27 cellular contexts compared by ENCODE assay signal in the genomic region with DNA sequence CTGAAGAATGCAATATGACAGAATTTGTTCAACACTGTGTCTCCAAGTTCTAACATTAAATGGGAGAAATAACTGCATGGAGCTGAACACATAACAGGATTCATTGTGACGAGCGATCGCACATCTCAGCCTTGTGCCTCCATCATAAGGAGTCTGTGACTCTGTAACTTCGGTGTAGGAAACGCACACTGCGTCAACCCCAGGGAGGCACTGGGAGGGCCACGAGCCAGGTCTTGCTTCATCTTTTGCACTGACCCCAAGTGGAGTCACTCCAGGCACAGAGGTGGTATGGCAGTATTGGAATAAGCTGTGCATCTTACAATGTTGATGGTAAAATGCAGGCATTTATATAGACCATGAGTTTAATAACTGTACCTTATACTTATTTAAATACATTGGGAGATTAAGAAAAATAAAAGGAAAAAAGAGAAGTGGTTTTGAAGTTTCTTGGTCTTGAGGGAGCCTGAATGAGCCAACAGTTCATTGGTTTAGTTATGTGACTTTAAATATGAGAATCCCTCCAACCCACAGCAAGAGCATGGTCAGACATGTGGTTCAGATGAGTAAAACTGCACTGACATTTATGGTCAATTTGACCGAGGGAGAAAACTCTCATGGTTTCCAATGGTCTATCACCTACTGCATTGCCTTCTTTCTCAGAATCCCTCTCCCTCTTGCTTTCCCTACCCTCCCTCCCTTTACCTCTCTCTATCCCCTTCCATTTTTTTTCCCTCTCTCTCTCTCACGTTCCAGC. TPM values are rescaled to one million over a fixed set of nuclear protein-coding genes. Genes with fewer than 3 reads are reported as not detected.
DNase-seq lines count a peak whose midpoint lies in the region; ATAC-seq, FAIRE-seq and TF ChIP-seq lines count a peak whose summit lies in the region.
"Had no signal": no experiment of that assay in that cellular context is flagged by ENCODE, and none has a peak within 500 bp of the region (broad histone marks: within the 10 kb centered on the region; RNA-seq: fewer than 3 reads in every experiment).

No MANE protein-coding gene starts in this region.

- H3K27ac ChIP-seq in MM.1S (ENCODE audit: low read length) (no peak overlapping the region), K562 (ENCODE audit: extremely low read depth, low read depth, low read length) (no peak overlapping the region), smooth muscle cell (ENCODE audit: low read depth) (peak overlapping the region; percentile 55)
- H3K27ac ChIP-seq: ascending aorta, C4-2B, KMS-11, prostate gland had no signal

- no peaks in the 10 kb centered on the region for H3K79me2 ChIP-seq in MM.1S (ENCODE audit: low read length)
- H3K79me2 ChIP-seq in K562 (ENCODE audit: control insufficient read depth, insufficient read depth, low read length): no peaks in the 10 kb centered on the region
- H3K79me2 ChIP-seq in smooth muscle cell (ENCODE audit: low read depth): no peaks in the 10 kb centered on the region

- H3K27me3 ChIP-seq in MM.1S (replicated peaks; ENCODE audit: insufficient read depth, low read length): no peaks in the 10 kb centered on the region
- H3K27me3 ChIP-seq in K562 (ENCODE audit: control insufficient read depth in 2 of 2, insufficient read depth in 2 of 2, low read length in 2 of 2): peaks cover 0 to 16% of the 10 kb centered on the region in 2 experiments; a peak in 2 of 5 replicates
- H3K27me3 ChIP-seq in smooth muscle cell (ENCODE audit: low read depth): peaks cover 8% of the 10 kb centered on the region
- H3K27me3 ChIP-seq: ascending aorta, heart right ventricle had no signal

- WGBS in K562 (ENCODE audit: insufficient coverage, low coverage, missing lambda C conversion rate): 60% methylated on average over 8 of the region's 9 CpGs
- WGBS in smooth muscle cell (ENCODE audit: low lambda C conversion rate): 92% methylated on average over 9 of the region's 9 CpGs

- H4K20me1 ChIP-seq in MM.1S (ENCODE audit: insufficient read depth, low read length) (no peaks in the 10 kb centered on the region), K562 (replicated peaks; ENCODE audit: control insufficient read depth, insufficient read depth, low read length) (no peaks in the 10 kb centered on the region), smooth muscle cell (ENCODE audit: low read depth) (no peaks in the 10 kb centered on the region)

- H3K4me3 ChIP-seq in MM.1S (ENCODE audit: low read length): 0 out of 2 replicates have a peak overlapping the region, but pooled peaks have one; percentile 3
- H3K4me3 ChIP-seq in K562: no peak overlapping the region
- H3K4me3 ChIP-seq in smooth muscle cell: no peak overlapping the region
- H3K4me3 ChIP-seq: ascending aorta, heart right ventricle, prostate gland had no signal

- TF ChIP-seq EP300 in K562 (IDR thresholded peaks at IDR 0.05; ENCODE audit: low read length): no peak

- no peak for FAIRE-seq in K562 (lab: Jason Lieb, UNC)
- FAIRE-seq: TTC549 had no signal

- POLR2A ChIA-PET in K562 (lab: Yijun Ruan, JAX): interaction anchor here (0.6 kb wide), 1 partner anchor 1060 kb away, joined by 3 read pairs; no protein-coding TSS in a partner anchor

- no TSS peak for BruUV-seq in K562 (replicated peaks; lab: Mats Ljungman, UMichigan)

- H3K9me2 ChIP-seq in MM.1S (replicated peaks; ENCODE audit: insufficient read depth, low read length): no peaks in the 10 kb centered on the region

- TF ChIP-seq RAD21 in K562 (CRISPR knock-in tag; conservative IDR thresholded peaks at IDR 0.05 in 1 of 2, IDR thresholded peaks at IDR 0.05 in 1 of 2): no peak

- in situ Hi-C loops in K562 (cut with MboI): loop anchor here (25.0 kb wide), 1 partner anchor 691 kb away; no protein-coding TSS in a partner anchor

- H3K9me3 ChIP-seq in MM.1S (replicated peaks; ENCODE audit: insufficient read depth, low read length): no peaks in the 10 kb centered on the region
- H3K9me3 ChIP-seq in K562 (replicated peaks; ENCODE audit: control insufficient read depth, insufficient read depth, low read depth, low read length): no peaks in the 10 kb centered on the region
- H3K9me3 ChIP-seq in smooth muscle cell (replicated peaks; ENCODE audit: low read depth): no peaks in the 10 kb centered on the region
- H3K9me3 ChIP-seq: ascending aorta, heart right ventricle, prostate gland had no signal

- H3F3A ChIP-seq in MM.1S (ENCODE audit: insufficient read depth, low read length): no peaks in the 10 kb centered on the region
- peaks cover 23% of the 10 kb centered on the region for H3F3A ChIP-seq in smooth muscle cell (ENCODE audit: low read depth)

- intact Hi-C loops in K562 (cut with micrococcal nuclease): no loop called here

- peak overlapping the region; percentile 7; the same call in 1 of the 2 replicates for H3K4me2 ChIP-seq in MM.1S (ENCODE audit: low read depth, low read length)
- peak overlapping the region; percentile 36 for H3K4me2 ChIP-seq in K562 (ENCODE audit: insufficient read depth, low read length)
- H3K4me2 ChIP-seq in smooth muscle cell: peak overlapping the region; percentile 9
- H3K4me2 ChIP-seq: KMS-11 had no signal

- DNase-seq in MM.1S (no peak), K562 (ENCODE audit: extremely low read depth in 1 of 4, low spot score in 3 of 4) (no peak), smooth muscle cell (lab: John Stamatoyannopoulos, UW; ENCODE audit: unreplicated experiment) (no peak), NCI-H524 (lab: John Stamatoyannopoulos, UW) (no peak), NCI-H1417 (lab: John Stamatoyannopoulos, UW) (no peak), OCI-M1 (lab: John Stamatoyannopoulos, UW) (no peak)
- DNase-seq: activated CD4-positive, alpha-beta T cell treated with anti-CD3 and anti-CD28 coated beads, Interleukin-2, amount 50 U/mL, for 48 hours; activated CD8-positive, alpha-beta memory T cell treated with anti-CD3 and anti-CD28 coated beads, Interleukin-2, amount 50 U/mL, for 48 hours; cortex of kidney; foreskin fibroblast; heart right ventricle; kidney glomerular epithelial cell; mesendoderm; NCI-H1694 treated with DMSO at 0.1 percent for 48 hours; NCI-H2171; NCI-H510A treated with DMSO at 0.1 percent for 48 hours; stimulated activated CD8-positive, alpha-beta memory T cell treated with anti-CD3 and anti-CD28 coated beads, Interleukin-4, amount 100 ng/mL, for 48 hours; T-helper 1 cell had no signal

- TF ChIP-seq CTCF in MM.1S (IDR thresholded peaks at IDR 0.05; ENCODE audit: low read length) (no peak), K562 (IDR thresholded peaks at IDR 0.05 in 2 of 3, conservative IDR thresholded peaks at IDR 0.05 in 1 of 3; ENCODE audit: insufficient read depth in 2 of 3, low read depth in 1 of 3, low read length in 3 of 3) (no peak), smooth muscle cell (IDR thresholded peaks at IDR 0.05; ENCODE audit: borderline replicate concordance, insufficient read depth, poor library complexity, severe bottlenecking) (no peak)

- H3K9ac ChIP-seq in MM.1S (ENCODE audit: low read length) (no peak overlapping the region), K562 (ENCODE audit: insufficient read depth in 1 of 2, low read depth in 2 of 2, low read length in 2 of 2) (no peak overlapping the region), smooth muscle cell (ENCODE audit: low read depth) (no peak overlapping the region)
- H3K9ac ChIP-seq: KMS-11 had no signal

- TF ChIP-seq POLR2A in K562 (conservative IDR thresholded peaks at IDR 0.05): no peak

- H3K4me1 ChIP-seq in MM.1S (ENCODE audit: low read length) (no peaks in the 10 kb centered on the region), K562 (replicated peaks in 1 of 2; ENCODE audit: control insufficient read depth in 2 of 2, insufficient read depth in 2 of 2, low read length in 2 of 2) (peaks cover 0 to 7% of the 10 kb centered on the region in 2 experiments; a peak in 3 of 5 replicates), smooth muscle cell (ENCODE audit: low read depth) (no peaks in the 10 kb centered on the region)
- H3K4me1 ChIP-seq: ascending aorta, prostate gland had no signal

- no peaks in the 10 kb centered on the region for H3K9me1 ChIP-seq in K562 (ENCODE audit: control insufficient read depth, insufficient read depth, low read length)

- ATAC-seq in HG02610 (IDR thresholded peaks at IDR 0.05; ENCODE audit: unreplicated experiment): peak; percentile 41
- no peak for ATAC-seq in K562
- ATAC-seq: activated CD4-positive, CD25-positive, alpha-beta regulatory T cell treated with anti-CD3 and anti-CD28 coated beads, Interleukin-2, amount 50 U/mL, for 24 hours; HCT116; heart right ventricle had no signal

- CTCF ChIA-PET in K562 (lab: Yijun Ruan, JAX; ENCODE audit: low intra/inter-chr PET ratio): no interaction called here

- H2AFZ ChIP-seq in MM.1S (ENCODE audit: low read length): no peak overlapping the region
- peak overlapping the region; percentile 61; the same call in 1 of the 2 replicates for H2AFZ ChIP-seq in K562 (ENCODE audit: low read depth, low read length)
- no peak overlapping the region for H2AFZ ChIP-seq in smooth muscle cell (ENCODE audit: low read depth)

- H3K36me3 ChIP-seq in MM.1S (replicated peaks; ENCODE audit: insufficient read depth, low read length): no peaks in the 10 kb centered on the region
- H3K36me3 ChIP-seq in K562 (ENCODE audit: control insufficient read depth, insufficient read depth, low read length): no peaks in the 10 kb centered on the region
- H3K36me3 ChIP-seq in smooth muscle cell (ENCODE audit: low read depth): no peaks in the 10 kb centered on the region
- H3K36me3 ChIP-seq: ascending aorta, heart right ventricle, prostate gland had no signal

RNA-seq across cellular contexts. Expression of a gene that starts 5.7 kb away (rescaled TPM):
- total RNA-seq in K562 (2011; cell fraction: chromatin; rRNA removed; ENCODE audit: low replicate concordance): 25.4 and 26.0 TPM in 2 replicates
- 30.4 and 30.5 TPM in 2 replicates for total RNA-seq in K562 (2011; cell fraction: nucleolus; rRNA removed)
- 33.2 and 46.4 TPM in 2 replicates for total RNA-seq in K562 (2011; cell fraction: nucleoplasm; rRNA removed)
- total RNA-seq in K562 (2014; rRNA removed): 12.6 and 17.9 TPM in 2 replicates
- 22.5 and 25.2 TPM in 2 replicates for total RNA-seq in K562 (2014; rRNA removed; fragmentation: Illumina TruSeq; extraction: Trizol)
- 28.7 and 29.1 TPM in 2 replicates for total RNA-seq in K562 (2015; rRNA removed; fragmentation: Illumina TruSeq; extraction: Trizol)
- total RNA-seq in K562 (2021): 25.8 and 26.1 TPM in 2 replicates
- polyA plus RNA-seq in K562 (2011; rRNA removed): 24.8 and 29.8 TPM in 2 replicates
- polyA plus RNA-seq in K562 (2011; cell fraction: cytosol; rRNA removed): 33.2 and 43.8 TPM in 2 replicates
- polyA plus RNA-seq in K562 (2011; cell fraction: nucleus; rRNA removed): 11.7 and 16.0 TPM in 2 replicates
- polyA plus RNA-seq in K562 (2012): 35.9 and 60.1 TPM in 2 replicates
- polyA plus RNA-seq in K562 (2014; fragmentation: Illumina TruSeq; extraction: Trizol): 38.4 and 45.2 TPM in 2 replicates
- 10 to 100 TPM; 54.4 to 62.3 TPM for polyA plus RNA-seq in K562 (2014; fragmentation: Nextera tagmentation; extraction: Ambion mirVana)
- 22.6 and 27.4 TPM in 2 replicates for polyA plus RNA-seq in K562 (2014; rRNA removed)
- polyA minus RNA-seq in K562 (2011; rRNA and poly(A)+ RNA removed): 44.8 and 48.5 TPM in 2 replicates
- 17.1 and 33.0 TPM in 2 replicates for polyA minus RNA-seq in K562 (2011; cell fraction: cytosol; rRNA and poly(A)+ RNA removed)
- 6.5 and 15.4 TPM in 2 replicates for polyA minus RNA-seq in K562 (2011; cell fraction: nucleus; rRNA and poly(A)+ RNA removed)
- total RNA-seq in smooth muscle cell: 39.6 and 51.5 TPM in 2 replicates
- polyA plus RNA-seq in smooth muscle cell: 59.9 and 69.5 TPM in 2 replicates
- total RNA-seq: HT-29 had no signal
